ENCODE assay signal across 21 cellular contexts in the genomic region with DNA sequence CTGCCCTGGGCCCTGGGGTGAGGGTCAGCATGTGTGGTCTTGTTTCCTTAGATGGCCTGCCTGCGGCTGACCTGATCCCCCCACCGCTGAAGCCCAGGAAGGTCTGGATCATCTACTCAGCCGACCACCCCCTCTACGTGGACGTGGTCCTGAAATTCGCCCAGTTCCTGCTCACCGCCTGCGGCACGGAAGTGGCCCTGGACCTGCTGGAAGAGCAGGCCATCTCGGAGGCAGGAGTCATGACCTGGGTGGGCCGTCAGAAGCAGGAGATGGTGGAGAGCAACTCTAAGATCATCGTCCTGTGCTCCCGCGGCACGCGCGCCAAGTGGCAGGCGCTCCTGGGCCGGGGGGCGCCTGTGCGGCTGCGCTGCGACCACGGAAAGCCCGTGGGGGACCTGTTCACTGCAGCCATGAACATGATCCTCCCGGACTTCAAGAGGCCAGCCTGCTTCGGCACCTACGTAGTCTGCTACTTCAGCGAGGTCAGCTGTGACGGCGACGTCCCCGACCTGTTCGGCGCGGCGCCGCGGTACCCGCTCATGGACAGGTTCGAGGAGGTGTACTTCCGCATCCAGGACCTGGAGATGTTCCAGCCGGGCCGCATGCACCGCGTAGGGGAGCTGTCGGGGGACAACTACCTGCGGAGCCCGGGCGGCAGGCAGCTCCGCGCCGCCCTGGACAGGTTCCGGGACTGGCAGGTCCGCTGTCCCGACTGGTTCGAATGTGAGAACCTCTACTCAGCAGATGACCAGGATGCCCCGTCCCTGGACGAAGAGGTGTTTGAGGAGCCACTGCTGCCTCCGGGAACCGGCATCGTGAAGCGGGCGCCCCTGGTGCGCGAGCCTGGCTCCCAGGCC. TPM values are rescaled to one million over a fixed set of nuclear protein-coding genes. Genes with fewer than 3 reads are reported as not detected.
DNase-seq lines count a peak whose midpoint lies in the region; FAIRE-seq and TF ChIP-seq lines count a peak whose summit lies in the region.
"Had no signal": no experiment of that assay in that cellular context is flagged by ENCODE, and none has a peak within 500 bp of the region (broad histone marks: within the 10 kb centered on the region; RNA-seq: fewer than 3 reads in every experiment).

No MANE protein-coding gene starts in this region.

- no peaks in the 10 kb centered on the region for H3K27me3 ChIP-seq in BLaER1 treated with 17β-estradiol and CSF1 and Interleukin-3, amounts not matched to agents 10 nM and 100 nM
- no peaks in the 10 kb centered on the region for H3K27me3 ChIP-seq in WERI-Rb-1 (ENCODE audit: insufficient read depth, low read depth, severe bottlenecking)
- H3K27me3 ChIP-seq: SJSA1 had no signal

- H3K9ac ChIP-seq in BLaER1 treated with 17β-estradiol and CSF1 and Interleukin-3, amounts not matched to agents 10 nM and 100 nM: peak overlapping the region; percentile 72 to 85 (median 80)
- no peak overlapping the region for H3K9ac ChIP-seq in kidney (ENCODE audit: low read length in 2 of 2)

- peaks cover 63 to 99% (median 93%) of the 10 kb centered on the region in 11 experiments for H3K36me3 ChIP-seq in BLaER1 treated with 17β-estradiol and CSF1 and Interleukin-3, amounts not matched to agents 10 nM and 100 nM
- H3K36me3 ChIP-seq in kidney (ENCODE audit: control insufficient read depth in 1 of 2, insufficient read depth in 2 of 2, low read length in 2 of 2): peaks cover 6 to 18% of the 10 kb centered on the region in 2 donors
- H3K36me3 ChIP-seq in WERI-Rb-1: peaks cover 8% of the 10 kb centered on the region

- H4K20me1 ChIP-seq in BLaER1 treated with 17β-estradiol and CSF1 and Interleukin-3, amounts not matched to agents 10 nM and 100 nM: peaks cover 0 to 44% (median 0%) of the 10 kb centered on the region in 11 experiments; a peak in 3 of 22 replicates

- no peaks in the 10 kb centered on the region for H3K9me3 Mint-ChIP-seq in activated naive CD4-positive, alpha-beta T cell treated with anti-CD3 and anti-CD28 coated beads, Interleukin-2, amount 10 ng/mL, durations not matched to agents 7 days and 5 days

- peaks cover 60% of the 10 kb centered on the region for H3K36me3 Mint-ChIP-seq in activated naive CD4-positive, alpha-beta T cell treated with anti-CD3 and anti-CD28 coated beads, Interleukin-2, amount 10 ng/mL, durations not matched to agents 7 days and 5 days

- H3K27me3 Mint-ChIP-seq in activated naive CD4-positive, alpha-beta T cell treated with anti-CD3 and anti-CD28 coated beads, Interleukin-2, amount 10 ng/mL, durations not matched to agents 7 days and 5 days: no peaks in the 10 kb centered on the region

- peak overlapping the region in 10 of 11 experiments; percentile 80 to 100 (median 93); a peak in 20 of 22 replicates for H3K4me2 ChIP-seq in BLaER1 treated with 17β-estradiol and CSF1 and Interleukin-3, amounts not matched to agents 10 nM and 100 nM

- H3K27ac ChIP-seq in BLaER1 treated with 17β-estradiol and CSF1 and Interleukin-3, amounts not matched to agents 10 nM and 100 nM: peak overlapping the region; percentile 87 to 99 (median 93)
- no peak overlapping the region for H3K27ac ChIP-seq in kidney (ENCODE audit: low read depth in 2 of 2, low read length in 2 of 2)
- no peak overlapping the region for H3K27ac ChIP-seq in WERI-Rb-1
- H3K27ac ChIP-seq: SJSA1 had no signal

- H3K4me3 Mint-ChIP-seq in activated naive CD4-positive, alpha-beta T cell treated with anti-CD3 and anti-CD28 coated beads, Interleukin-2, amount 10 ng/mL, durations not matched to agents 7 days and 5 days: no peak overlapping the region

- no peak for FAIRE-seq in kidney (lab: Jason Lieb, UNC)
- FAIRE-seq: A204.1, H1, RCC 7860 had no signal

- DNase-seq in GM13976 (ENCODE audit: low spot score): peak; percentile 16
- DNase-seq in kidney: peak; percentile 75
- DNase-seq in posterior vena cava (ENCODE audit: low spot score): peak; percentile 81
- DNase-seq in NCI-H1092 treated with DMSO at 0.1 percent for 48 hours (lab: John Stamatoyannopoulos, UW): no peak
- no peak for DNase-seq in WERI-Rb-1
- no peak for DNase-seq in activated naive CD4-positive, alpha-beta T cell treated with anti-CD3 and anti-CD28 coated beads, Interleukin-2, amount 10 ng/mL, durations not matched to agents 7 days and 5 days
- DNase-seq: DMS 273 treated with DMSO at 0.1 percent for 48 hours, DMS79 treated with DMSO at 0.1 percent for 48 hours, Karpas-422, MV-4-11, NCI-H1417, NCI-H187, NCI-H2107, NCI-H446 treated with DMSO at 0.1 percent for 48 hours, NCI-H526 treated with DMSO at 0.1 percent for 48 hours, OCI-M1 had no signal

- H3K4me1 ChIP-seq in BLaER1 treated with 17β-estradiol and CSF1 and Interleukin-3, amounts not matched to agents 10 nM and 100 nM: peaks cover 48 to 100% (median 100%) of the 10 kb centered on the region in 10 experiments
- H3K4me1 ChIP-seq in kidney (ENCODE audit: control insufficient read depth in 1 of 2, insufficient read depth in 1 of 2, low read depth in 1 of 2, low read length in 2 of 2): no peaks in the 10 kb centered on the region
- H3K4me1 ChIP-seq: SJSA1 had no signal

- peak overlapping the region in 3 of 10 experiments; percentile 5 to 61 (median 31); a peak in 4 of 20 replicates for H3K4me3 ChIP-seq in BLaER1 treated with 17β-estradiol and CSF1 and Interleukin-3, amounts not matched to agents 10 nM and 100 nM
- no peak overlapping the region for H3K4me3 ChIP-seq in kidney (ENCODE audit: low read length in 2 of 2)
- H3K4me3 ChIP-seq in WERI-Rb-1 (ENCODE audit: low read depth, low read length): no peak overlapping the region
- H3K4me3 ChIP-seq: SJSA1 had no signal

- TF ChIP-seq CTCF in GM13976 (IDR thresholded peaks at IDR 0.05; ENCODE audit: borderline replicate concordance, control extremely low read depth, extremely low read depth, insufficient read depth, missing control alignments) (no peak), kidney (IDR thresholded peaks at IDR 0.05; ENCODE audit: borderline replicate concordance, extremely low read depth, insufficient read depth) (no peak), WERI-Rb-1 (IDR thresholded peaks at IDR 0.05; ENCODE audit: low read depth, low read length) (no peak)

- intact Hi-C loops in kidney (cut with DNase I): no loop called here
- intact Hi-C loops in posterior vena cava (cut with DNase I): no loop called here

- in situ Hi-C loops in GM13976 (cut with MboI; ENCODE audit: low sequenced_read_pairs, unreplicated experiment): no loop called here

- H3K27ac Mint-ChIP-seq in activated naive CD4-positive, alpha-beta T cell treated with anti-CD3 and anti-CD28 coated beads, Interleukin-2, amount 10 ng/mL, durations not matched to agents 7 days and 5 days: no peak overlapping the region

- H3K9me3 ChIP-seq in BLaER1 treated with 17β-estradiol and CSF1 and Interleukin-3, amounts not matched to agents 10 nM and 100 nM (replicated peaks in 1 of 11): no peaks in the 10 kb centered on the region
- H3K9me3 ChIP-seq in kidney (ENCODE audit: control insufficient read depth in 1 of 2, low read length in 2 of 2) (no peaks in the 10 kb centered on the region), WERI-Rb-1 (ENCODE audit: severe bottlenecking) (no peaks in the 10 kb centered on the region)
- H3K9me3 ChIP-seq: SJSA1 had no signal

- peaks cover 50% of the 10 kb centered on the region for H3K4me1 Mint-ChIP-seq in activated naive CD4-positive, alpha-beta T cell treated with anti-CD3 and anti-CD28 coated beads, Interleukin-2, amount 10 ng/mL, durations not matched to agents 7 days and 5 days

- CTCF ChIA-PET in activated naive CD4-positive, alpha-beta T cell treated with anti-CD3 and anti-CD28 coated beads, Interleukin-2, amount 10 ng/mL, durations not matched to agents 7 days and 5 days (lab: Charles Lee): no interaction called here

RNA-seq across cellular contexts. Expression of a gene that starts 12.7 kb away (rescaled TPM):
- total RNA-seq in kidney: 1.2 TPM
- polyA plus RNA-seq in kidney (ENCODE audit: insufficient read depth, low read depth, low replicate concordance): 0.19 TPM
- total RNA-seq in posterior vena cava: under 1 TPM; 0.38 to 0.74 TPM

RNA-seq across cellular contexts. Expression of a gene that starts 23.7 kb away (rescaled TPM):
- total RNA-seq in kidney (26.8 TPM), posterior vena cava (10 to 100 TPM; 11.5 to 21.8 TPM)
- polyA plus RNA-seq in kidney (ENCODE audit: insufficient read depth, low read depth, low replicate concordance): 4.2 TPM

RNA-seq across cellular contexts. Expression of a gene that starts 50.6 kb away (rescaled TPM):
- total RNA-seq in kidney: 27.5 TPM
- polyA plus RNA-seq in kidney (ENCODE audit: insufficient read depth, low read depth, low replicate concordance): 39.8 TPM
- 10 to 100 TPM; 19.6 to 19.9 TPM for total RNA-seq in posterior vena cava

Comparison
In these comparisons a context has a peak if more than half of its experiments do, and no peak if none do; other contexts are left out.
1. H3K27ac ChIP-seq: peak in BLaER1 treated with 17β-estradiol and CSF1 and Interleukin-3, amounts not matched to agents 10 nM and 100 nM (11 of 11); none in kidney (0 of 2) and WERI-Rb-1 (single experiment).
2. H3K9ac ChIP-seq: peak in BLaER1 treated with 17β-estradiol and CSF1 and Interleukin-3, amounts not matched to agents 10 nM and 100 nM (11 of 11); none in kidney (0 of 2).
3. DNase-seq: peak in GM13976 (single experiment), kidney (single experiment) and posterior vena cava (single experiment); none in NCI-H1092 treated with DMSO at 0.1 percent for 48 hours (single experiment), WERI-Rb-1 (single experiment) and activated naive CD4-positive, alpha-beta T cell treated with anti-CD3 and anti-CD28 coated beads, Interleukin-2, amount 10 ng/mL, durations not matched to agents 7 days and 5 days (single experiment).